ENCODE assay signal across 1 cellular context in genomic region chr1:155191904-155192303, GRCh38.
TF ChIP-seq lines count a peak whose summit lies in the region.

No MANE protein-coding gene starts in this region.

TF ChIP-seq in HepG2, 621 proteins besides CTCF, POLR2A, EP300 and RAD21:
- no peak for TF ChIP-seq ZNF280D (CRISPR knock-in tag; IDR thresholded peaks at IDR 0.05)
- TF ChIP-seq ZNF329 (CRISPR knock-in tag; IDR thresholded peaks at IDR 0.05; ENCODE audit: low read depth): 0 out of 2 replicates have a peak, but pooled peaks have one; percentile 36
